Comparison of ENCODE assay signal across 8 cellular contexts in genomic region chr13:26529441-26529840, GRCh38. TPM values are rescaled to one million over a fixed set of nuclear protein-coding genes. Genes with fewer than 3 reads are reported as not detected.
DNase-seq lines count a peak whose midpoint lies in the region; ATAC-seq and TF ChIP-seq lines count a peak whose summit lies in the region.

No MANE protein-coding gene starts in this region.

- no peak for TF ChIP-seq POLR2A in vagina (IDR thresholded peaks at IDR 0.05)

- H3K27ac ChIP-seq in vagina, result no peak overlapping the region

- H3K36me3 Mint-ChIP-seq in activated CD4-positive, alpha-beta T cell treated with anti-CD3 and anti-CD28 coated beads, Interleukin-2, amount 10 ng/mL, durations not matched to agents 24 days and 14 days (ENCODE audit: low read depth), result no peaks in the 10 kb centered on the region
- no peaks in the 10 kb centered on the region for H3K36me3 Mint-ChIP-seq in natural killer cell treated with Interleukin-12 subunit alpha and Interleukin-12 subunit beta and Interleukin-15 and Interleukin-18, amount 100 ng/mL, for 72 hours

- H3K9me3 Mint-ChIP-seq in activated CD4-positive, alpha-beta T cell treated with anti-CD3 and anti-CD28 coated beads, Interleukin-2, amount 10 ng/mL, durations not matched to agents 24 days and 14 days, result no peaks in the 10 kb centered on the region
- H3K9me3 Mint-ChIP-seq in natural killer cell treated with Interleukin-12 subunit alpha and Interleukin-12 subunit beta and Interleukin-15 and Interleukin-18, amount 100 ng/mL, for 72 hours, result peaks cover 4% of the 10 kb centered on the region

- no peak for ATAC-seq in HG02623 (IDR thresholded peaks at IDR 0.05; ENCODE audit: unreplicated experiment)
- no peak for ATAC-seq in natural killer cell treated with Interleukin-12 subunit alpha and Interleukin-12 subunit beta and Interleukin-15 and Interleukin-18, amount 100 ng/mL, for 72 hours

- no peaks in the 10 kb centered on the region for H3K9me3 ChIP-seq in vagina

- no peaks in the 10 kb centered on the region for H3K4me1 ChIP-seq in vagina

- no peaks in the 10 kb centered on the region for H3K36me3 ChIP-seq in vagina

- DNase-seq in AG08396 (ENCODE audit: low spot score) (peak; percentile 65), HK-2 (ENCODE audit: unreplicated experiment) (peak; percentile 28), iPS-NIHi7 (ENCODE audit: extremely low spot score) (peak; percentile 75), DMS153 treated with DMSO at 0.1 percent for 48 hours (lab: John Stamatoyannopoulos, UW; ENCODE audit: unreplicated experiment) (no peak), vagina (ENCODE audit: extremely low spot score in 2 of 2) (no peak)
- peak; percentile 76 for DNase-seq in activated CD4-positive, alpha-beta T cell treated with anti-CD3 and anti-CD28 coated beads, Interleukin-2, amount 10 ng/mL, durations not matched to agents 24 days and 14 days
- no peak for DNase-seq in natural killer cell treated with Interleukin-12 subunit alpha and Interleukin-12 subunit beta and Interleukin-15 and Interleukin-18, amount 100 ng/mL, for 72 hours (ENCODE audit: low spot score)

- H3K4me3 ChIP-seq in vagina, result no peak overlapping the region

- intact Hi-C loops in activated CD4-positive, alpha-beta T cell treated with anti-CD3 and anti-CD28 coated beads, Interleukin-2, amount 10 ng/mL, durations not matched to agents 24 days and 14 days (cut with micrococcal nuclease), result no loop called here
- intact Hi-C loops in vagina (cut with DNase I), result no loop called here

- H3K4me3 Mint-ChIP-seq in activated CD4-positive, alpha-beta T cell treated with anti-CD3 and anti-CD28 coated beads, Interleukin-2, amount 10 ng/mL, durations not matched to agents 24 days and 14 days, result no peak overlapping the region
- H3K4me3 Mint-ChIP-seq in natural killer cell treated with Interleukin-12 subunit alpha and Interleukin-12 subunit beta and Interleukin-15 and Interleukin-18, amount 100 ng/mL, for 72 hours, result no peak overlapping the region

- H3K27ac Mint-ChIP-seq in activated CD4-positive, alpha-beta T cell treated with anti-CD3 and anti-CD28 coated beads, Interleukin-2, amount 10 ng/mL, durations not matched to agents 24 days and 14 days, result no peak overlapping the region
- no peak overlapping the region for H3K27ac Mint-ChIP-seq in natural killer cell treated with Interleukin-12 subunit alpha and Interleukin-12 subunit beta and Interleukin-15 and Interleukin-18, amount 100 ng/mL, for 72 hours

- TF ChIP-seq CTCF in vagina (IDR thresholded peaks at IDR 0.05), result no peak

- H3K4me1 Mint-ChIP-seq in activated CD4-positive, alpha-beta T cell treated with anti-CD3 and anti-CD28 coated beads, Interleukin-2, amount 10 ng/mL, durations not matched to agents 24 days and 14 days, result no peaks in the 10 kb centered on the region
- no peaks in the 10 kb centered on the region for H3K4me1 Mint-ChIP-seq in natural killer cell treated with Interleukin-12 subunit alpha and Interleukin-12 subunit beta and Interleukin-15 and Interleukin-18, amount 100 ng/mL, for 72 hours (ENCODE audit: low read depth in 2 of 2)

- no peaks in the 10 kb centered on the region for H3K27me3 ChIP-seq in vagina

- peaks cover 3% of the 10 kb centered on the region for H3K27me3 Mint-ChIP-seq in activated CD4-positive, alpha-beta T cell treated with anti-CD3 and anti-CD28 coated beads, Interleukin-2, amount 10 ng/mL, durations not matched to agents 24 days and 14 days
- H3K27me3 Mint-ChIP-seq in natural killer cell treated with Interleukin-12 subunit alpha and Interleukin-12 subunit beta and Interleukin-15 and Interleukin-18, amount 100 ng/mL, for 72 hours, result peaks cover 8% of the 10 kb centered on the region in 2 donors

RNA-seq across cellular contexts. Expression of gene WASF3, which starts 28.0 kb away (rescaled TPM):
- total RNA-seq in activated CD4-positive, alpha-beta T cell treated with anti-CD3 and anti-CD28 coated beads, Interleukin-2, amount 10 ng/mL, durations not matched to agents 24 days and 14 days, result 0.07 and 0.36 TPM in 2 replicates
- total RNA-seq in natural killer cell treated with Interleukin-12 subunit alpha and Interleukin-12 subunit beta and Interleukin-15 and Interleukin-18, amount 100 ng/mL, for 72 hours, result not detected
- 20.4 TPM for total RNA-seq in vagina

Comparison
In these comparisons a context has a peak if more than half of its experiments do, and no peak if none do; other contexts are left out.
1. DNase-seq: peak in AG08396 (single experiment), HK-2 (single experiment), activated CD4-positive, alpha-beta T cell treated with anti-CD3 and anti-CD28 coated beads, Interleukin-2, amount 10 ng/mL, durations not matched to agents 24 days and 14 days (single experiment) and iPS-NIHi7 (single experiment); none in DMS153 treated with DMSO at 0.1 percent for 48 hours (single experiment), natural killer cell treated with Interleukin-12 subunit alpha and Interleukin-12 subunit beta and Interleukin-15 and Interleukin-18, amount 100 ng/mL, for 72 hours (single experiment) and vagina (0 of 2).
2. RNA of gene WASF3, which starts 28.0 kb away (total RNA-seq): 20.4 TPM in vagina (single experiment); 0.07 to 0.36 TPM in activated CD4-positive, alpha-beta T cell treated with anti-CD3 and anti-CD28 coated beads, Interleukin-2, amount 10 ng/mL, durations not matched to agents 24 days and 14 days and not detected in natural killer cell treated with Interleukin-12 subunit alpha and Interleukin-12 subunit beta and Interleukin-15 and Interleukin-18, amount 100 ng/mL, for 72 hours; every median in the first group is over 10 times any median in the second.